Comparison of ENCODE assay signal across 1 cellular context in genomic region chr13:113232208-113233003, GRCh38.
A peak's percentile ranks its signal among the peaks of the same experiment; 100 is the strongest.
TF ChIP-seq lines count a peak whose summit lies in the region.

No MANE protein-coding gene starts in this region.

TF ChIP-seq in K562, 482 proteins besides CTCF, POLR2A, EP300 and RAD21:
- no peak for TF ChIP-seq MEIS2 (IDR thresholded peaks at IDR 0.05; ENCODE audit: partially characterized antibody)
- peak; percentile 40; the same call in 1 of the 2 replicates for TF ChIP-seq POLR2G (IDR thresholded peaks at IDR 0.05; ENCODE audit: low read depth, low read length)
